8 cellular contexts compared by ENCODE assay signal in the genomic region with DNA sequence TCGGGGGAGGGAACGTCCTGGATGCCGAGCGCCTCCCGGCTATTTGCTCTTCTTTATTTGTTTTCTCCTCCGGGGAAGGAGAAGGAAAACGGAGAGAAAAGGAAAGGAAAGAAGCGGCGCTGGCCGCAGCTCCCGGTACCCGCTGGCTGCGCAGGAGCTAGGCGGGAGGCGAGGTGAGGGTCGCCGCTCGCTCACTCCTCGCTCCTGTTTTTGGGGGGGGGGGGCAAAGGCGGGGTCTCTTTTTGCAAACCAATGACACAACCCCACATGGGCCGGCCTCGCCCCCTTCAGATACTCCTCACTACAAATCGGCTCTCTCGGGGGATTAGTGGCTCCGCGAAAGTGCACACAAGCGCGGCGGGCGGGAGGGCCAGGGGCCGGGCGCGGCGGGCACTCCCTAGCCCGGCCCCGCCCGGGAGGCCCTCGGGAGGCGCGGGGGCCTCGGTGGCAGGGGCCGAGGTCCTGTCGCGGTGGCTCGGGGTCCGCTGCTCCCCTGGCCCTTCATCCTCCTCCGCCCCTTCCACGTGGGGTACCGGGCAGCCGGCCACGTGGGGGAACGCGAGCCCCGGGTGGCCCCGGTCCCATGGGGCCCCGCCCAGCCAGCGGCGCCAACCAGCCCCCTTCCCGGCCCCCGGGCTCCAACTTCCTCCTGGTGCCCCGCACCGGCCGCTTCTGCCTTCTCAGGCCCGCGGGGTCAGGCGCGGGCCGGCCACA. TPM values are rescaled to one million over a fixed set of nuclear protein-coding genes. Genes with fewer than 3 reads are reported as not detected.
DNase-seq lines count a peak whose midpoint lies in the region; TF ChIP-seq lines count a peak whose summit lies in the region.

No MANE protein-coding gene starts in this region.

- H3K9ac ChIP-seq in skeletal muscle tissue (ENCODE audit: low read depth in 1 of 3, low read length in 3 of 3): peak overlapping the region; percentile 67 to 89 (median 84)

- no peaks in the 10 kb centered on the region for H3K36me3 ChIP-seq in skeletal muscle tissue (ENCODE audit: control insufficient read depth in 3 of 3, insufficient read depth in 3 of 3, low read length in 3 of 3)

- H3K27me3 Mint-ChIP-seq in IgD-negative memory B cell: peaks cover 35% of the 10 kb centered on the region

- H3K27ac ChIP-seq in skeletal muscle tissue (ENCODE audit: low read depth, low read length): peak overlapping the region; percentile 71

- peaks cover 4 to 7% (median 5%) of the 10 kb centered on the region in 3 donors for H3K4me1 Mint-ChIP-seq in IgD-negative memory B cell

- in situ Hi-C loops in SK-MEL-5 (cut with HindIII; ENCODE audit: low pct_unique_long_range_greater_than_20kb, low sequenced_read_pairs): no loop called here

- H3K4me1 ChIP-seq in skeletal muscle tissue (ENCODE audit: control insufficient read depth in 3 of 3, insufficient read depth in 3 of 3, low read length in 3 of 3): peaks cover 17 to 25% (median 20%) of the 10 kb centered on the region in 3 donors

- H3K27ac Mint-ChIP-seq in IgD-negative memory B cell: no peak overlapping the region

- peaks cover 0 to 5% (median 2%) of the 10 kb centered on the region in 3 donors for H3K9me3 Mint-ChIP-seq in IgD-negative memory B cell

- H3K27me3 ChIP-seq in skeletal muscle tissue (ENCODE audit: control insufficient read depth in 3 of 3, insufficient read depth in 3 of 3, low read length in 3 of 3): no peaks in the 10 kb centered on the region

- peak overlapping the region; percentile 29 to 88 (median 68) for H3K4me3 Mint-ChIP-seq in IgD-negative memory B cell

- no peak for TF ChIP-seq CTCF in choroid plexus epithelial cell (conservative IDR thresholded peaks at IDR 0.05; ENCODE audit: low read depth, low read length)

- H3K9me3 ChIP-seq in skeletal muscle tissue (ENCODE audit: control insufficient read depth in 3 of 3, low read length in 3 of 3): no peaks in the 10 kb centered on the region

- peak overlapping the region; percentile 74 for H3K4me3 ChIP-seq in choroid plexus epithelial cell (ENCODE audit: low read depth, low read length)
- H3K4me3 ChIP-seq in skeletal muscle tissue (ENCODE audit: low read length in 3 of 3): peak overlapping the region; percentile 68 to 77 (median 74)

- H3K36me3 Mint-ChIP-seq in IgD-negative memory B cell: peaks cover 2% of the 10 kb centered on the region

- peak; percentile 24 for DNase-seq in NCI-H1105 treated with DMSO at 0.1 percent for 48 hours (lab: John Stamatoyannopoulos, UW)
- DNase-seq in NCI-H1105 (lab: John Stamatoyannopoulos, UW): no peak
- DNase-seq in SK-MEL-5 (ENCODE audit: low read depth, low spot score): peak; percentile 85
- peak; percentile 83 for DNase-seq in choroid plexus epithelial cell (ENCODE audit: low read depth)
- peak; percentile 95 for DNase-seq in islet precursor cell
- no peak for DNase-seq in effector CD4-positive, alpha-beta T cell

RNA-seq across cellular contexts. Expression of a gene that starts 0.7 kb away (rescaled TPM):
- 0.50 TPM for polyA plus RNA-seq in IgD-negative memory B cell
- total RNA-seq in SK-MEL-5 (2014; rRNA removed; shearing (Covaris generic)): 38.1 and 39.6 TPM in 2 replicates
- 45.9 and 46.9 TPM in 2 replicates for polyA plus RNA-seq in SK-MEL-5 (2015; cell fraction: cytosol; rRNA removed)
- polyA plus RNA-seq in SK-MEL-5 (2015; cell fraction: nucleus; rRNA removed): 46.4 and 54.6 TPM in 2 replicates
- total RNA-seq in skeletal muscle tissue: 32.9 TPM

Comparison
In these comparisons a context has a peak if more than half of its experiments do, and no peak if none do; other contexts are left out.
1. DNase-seq: peak in NCI-H1105 treated with DMSO at 0.1 percent for 48 hours (single experiment), SK-MEL-5 (single experiment), choroid plexus epithelial cell (single experiment) and islet precursor cell (single experiment); none in NCI-H1105 (single experiment) and effector CD4-positive, alpha-beta T cell (single experiment).